Comparison of ENCODE assay signal across 8 cellular contexts in the genomic region with DNA sequence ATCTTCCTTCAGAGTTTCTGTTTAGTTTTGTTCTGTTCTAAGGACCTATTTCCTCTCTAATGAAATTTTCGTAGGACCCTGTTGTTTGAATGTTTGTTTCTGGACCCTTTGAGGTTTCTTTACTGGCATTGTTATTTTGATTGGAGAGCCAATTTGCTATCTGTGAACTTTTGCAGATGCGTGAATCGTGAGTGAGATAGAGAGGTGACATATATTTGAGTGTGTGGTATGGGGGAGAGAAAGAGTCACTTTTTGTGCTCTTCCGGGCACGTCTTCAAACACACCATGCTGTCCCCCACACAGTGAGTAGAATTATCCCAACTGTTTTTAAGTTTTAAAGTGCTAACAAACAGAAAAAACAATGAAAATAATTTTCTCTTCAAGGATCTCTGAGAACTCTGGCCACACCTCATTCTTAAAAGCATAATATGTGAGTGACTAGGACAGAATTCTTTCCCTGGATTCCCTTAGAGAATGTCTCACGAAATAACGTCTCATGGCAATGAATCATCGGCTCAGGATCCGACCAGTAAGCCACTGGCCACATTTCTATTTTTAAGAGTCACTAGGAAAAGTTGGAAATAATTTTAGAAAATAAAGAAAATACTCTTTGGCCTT.
DNase-seq lines count a peak whose midpoint lies in the region; ATAC-seq and TF ChIP-seq lines count a peak whose summit lies in the region.

No MANE protein-coding gene starts in this region.

- no peak for TF ChIP-seq CTCF in CD4-positive, alpha-beta T cell (IDR thresholded peaks at IDR 0.05)
- TF ChIP-seq CTCF in astrocyte of the cerebellum (IDR thresholded peaks at IDR 0.05; ENCODE audit: low read depth, low read length, missing control alignments) = no peak
- TF ChIP-seq CTCF in kidney epithelial cell (IDR thresholded peaks at IDR 0.05; ENCODE audit: insufficient read depth, low read length, poor library complexity, severe bottlenecking) = no peak

- peak overlapping the region; percentile 72 for H3K4me3 Mint-ChIP-seq in CD4-positive, alpha-beta T cell
- peak overlapping the region; percentile 83 to 87 for H3K4me3 Mint-ChIP-seq in stimulated activated naive CD8-positive, alpha-beta T cell treated with anti-CD3 and anti-CD28 coated beads, Interleukin-15, amount 100 ng/mL, for 72 hours

- no peak for DNase-seq in CD4-positive, alpha-beta T cell
- DNase-seq in Kasumi-1 (lab: John Stamatoyannopoulos, UW) (peak; percentile 17 to 37), astrocyte of the cerebellum (ENCODE audit: low read depth) (peak; percentile 94), kidney epithelial cell (ENCODE audit: low read depth) (peak; percentile 93), cortex of kidney (lab: John Stamatoyannopoulos, UW) (no peak)
- DNase-seq in stimulated activated naive CD8-positive, alpha-beta T cell treated with anti-CD3 and anti-CD28 coated beads, Interleukin-15, amount 100 ng/mL, for 72 hours = no peak

- no peaks in the 10 kb centered on the region for H3K36me3 Mint-ChIP-seq in CD4-positive, alpha-beta T cell (ENCODE audit: low read depth)

- CTCF ChIA-PET in CD4-positive, alpha-beta T cell (lab: Charles Lee) = interaction anchor here (1.0 kb wide), 1 partner anchor 14 kb away, joined by 3 read pairs; no protein-coding TSS in a partner anchor

- no peaks in the 10 kb centered on the region for H3K9me3 ChIP-seq in CD4-positive, alpha-beta T cell (ENCODE audit: control insufficient read depth, low read length)

- H3K4me3 ChIP-seq in astrocyte of the cerebellum (ENCODE audit: low read depth, low read length) (peak overlapping the region; percentile 10), kidney epithelial cell (ENCODE audit: low read depth, low read length) (no peak overlapping the region)

- in situ Hi-C loops in astrocyte of the cerebellum (cut with HindIII; ENCODE audit: low sequenced_read_pairs) = no loop called here

- no peaks in the 10 kb centered on the region for H3K9me3 Mint-ChIP-seq in CD4-positive, alpha-beta T cell
- H3K9me3 Mint-ChIP-seq in stimulated activated naive CD8-positive, alpha-beta T cell treated with anti-CD3 and anti-CD28 coated beads, Interleukin-15, amount 100 ng/mL, for 72 hours = peaks cover 9 to 12% of the 10 kb centered on the region in 2 donors

- no peaks in the 10 kb centered on the region for H3K36me3 ChIP-seq in kidney epithelial cell (ENCODE audit: control insufficient read depth, insufficient read depth, low read length)

- peaks cover 61% of the 10 kb centered on the region for H3K4me1 Mint-ChIP-seq in CD4-positive, alpha-beta T cell (ENCODE audit: low read depth)
- H3K4me1 Mint-ChIP-seq in stimulated activated naive CD8-positive, alpha-beta T cell treated with anti-CD3 and anti-CD28 coated beads, Interleukin-15, amount 100 ng/mL, for 72 hours = peaks cover 78% of the 10 kb centered on the region

- POLR2A ChIA-PET in CD4-positive, alpha-beta T cell (lab: Charles Lee) = interaction anchor here (1.0 to 1.5 kb wide), 3 partner anchors 11 to 14 kb away, joined by 4 to 8 read pairs (median 6); no protein-coding TSS in a partner anchor

- H3K27ac ChIP-seq in CD4-positive, alpha-beta T cell (ENCODE audit: low read depth, low read length) = no peak overlapping the region

- intact Hi-C loops in CD4-positive, alpha-beta T cell (cut with DNase I, micrococcal nuclease) = loop anchor here (5.0 kb wide), 1 partner anchor 38 kb away; no protein-coding TSS in a partner anchor

- no peaks in the 10 kb centered on the region for H3K27me3 ChIP-seq in CD4-positive, alpha-beta T cell (ENCODE audit: control insufficient read depth, insufficient read depth, low read length)
- H3K27me3 ChIP-seq in kidney epithelial cell (ENCODE audit: control insufficient read depth, insufficient read depth, low read length) = no peaks in the 10 kb centered on the region

- peak; percentile 63 for ATAC-seq in CD4-positive, alpha-beta T cell (ENCODE audit: poor library complexity)
- peak; percentile 88 for ATAC-seq in stimulated activated naive CD8-positive, alpha-beta T cell treated with anti-CD3 and anti-CD28 coated beads, Interleukin-15, amount 100 ng/mL, for 72 hours
- no peak for ATAC-seq in GM18519 (IDR thresholded peaks at IDR 0.05; ENCODE audit: low FRiP score, unreplicated experiment)
- no peak for ATAC-seq in GM21381 (IDR thresholded peaks at IDR 0.05; ENCODE audit: unreplicated experiment)

- H3K27me3 Mint-ChIP-seq in CD4-positive, alpha-beta T cell = no peaks in the 10 kb centered on the region
- no peaks in the 10 kb centered on the region for H3K27me3 Mint-ChIP-seq in stimulated activated naive CD8-positive, alpha-beta T cell treated with anti-CD3 and anti-CD28 coated beads, Interleukin-15, amount 100 ng/mL, for 72 hours

- H3K27ac Mint-ChIP-seq in CD4-positive, alpha-beta T cell = peak overlapping the region; percentile 70
- H3K27ac Mint-ChIP-seq in stimulated activated naive CD8-positive, alpha-beta T cell treated with anti-CD3 and anti-CD28 coated beads, Interleukin-15, amount 100 ng/mL, for 72 hours = peak overlapping the region; percentile 96 to 97

Comparison
In these comparisons a context has a peak if more than half of its experiments do, and no peak if none do; other contexts are left out.
1. ATAC-seq: peak in CD4-positive, alpha-beta T cell (single experiment) and stimulated activated naive CD8-positive, alpha-beta T cell treated with anti-CD3 and anti-CD28 coated beads, Interleukin-15, amount 100 ng/mL, for 72 hours (single experiment); none in GM18519 (single experiment) and GM21381 (single experiment).
2. DNase-seq: peak in Kasumi-1 (2 of 2), astrocyte of the cerebellum (single experiment) and kidney epithelial cell (single experiment); none in CD4-positive, alpha-beta T cell (0 of 10), stimulated activated naive CD8-positive, alpha-beta T cell treated with anti-CD3 and anti-CD28 coated beads, Interleukin-15, amount 100 ng/mL, for 72 hours (0 of 2) and cortex of kidney (single experiment).